Comparison of ENCODE assay signal across 18 cellular contexts in the genomic region with DNA sequence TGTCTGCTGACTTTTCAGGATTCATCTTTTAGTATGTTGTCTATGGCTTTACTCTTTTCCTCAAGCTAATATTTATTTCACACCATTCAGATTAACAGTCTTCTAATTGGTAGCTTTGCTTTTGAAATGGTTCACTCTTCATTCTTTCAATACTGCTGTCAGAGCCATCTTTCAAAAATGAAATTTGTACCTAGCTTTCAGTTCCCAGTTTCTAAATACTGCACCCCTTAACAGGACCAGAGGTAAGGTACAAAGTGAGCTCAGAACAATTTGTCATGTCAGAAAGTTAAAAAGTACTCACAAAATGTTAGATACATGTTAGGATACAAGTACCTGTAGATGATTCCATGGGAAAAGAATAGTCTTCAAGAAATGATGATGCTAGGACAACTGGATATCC.
DNase-seq lines count a peak whose midpoint lies in the region; ATAC-seq, FAIRE-seq and TF ChIP-seq lines count a peak whose summit lies in the region.
"Had no signal": no experiment of that assay in that cellular context is flagged by ENCODE, and none has a peak within 500 bp of the region (broad histone marks: within the 10 kb centered on the region; RNA-seq: fewer than 3 reads in every experiment).

No MANE protein-coding gene starts in this region.

- H3K27me3 Mint-ChIP-seq in WTC11 (ENCODE audit: low read depth): no peaks in the 10 kb centered on the region
- H3K27me3 Mint-ChIP-seq: B cell; CD4-positive, alpha-beta T cell; IgD-negative memory B cell had no signal

- no peaks in the 10 kb centered on the region for H4K20me1 ChIP-seq in smooth muscle cell (ENCODE audit: low read depth)

- intact Hi-C loops in head of caudate nucleus (cut with DNase I): no loop called here

- no peaks in the 10 kb centered on the region for H3K27me3 ChIP-seq in smooth muscle cell (ENCODE audit: low read depth)

- peaks cover 3% of the 10 kb centered on the region for H3K36me3 Mint-ChIP-seq in WTC11

- no peak for TF ChIP-seq POLR2A in GM12891 (IDR thresholded peaks at IDR 0.05; ENCODE audit: low read depth, low read length)

- H2AFZ ChIP-seq in smooth muscle cell (ENCODE audit: low read depth): no peak overlapping the region

- H3K27ac Mint-ChIP-seq in WTC11: peak overlapping the region; percentile 27; the same call in 1 of the 2 replicates
- H3K27ac Mint-ChIP-seq: B cell; CD4-positive, alpha-beta T cell; IgD-negative memory B cell had no signal

- H3K4me2 ChIP-seq in smooth muscle cell: no peak overlapping the region

- H3K27ac ChIP-seq in smooth muscle cell (ENCODE audit: low read depth): no peak overlapping the region

- no peaks in the 10 kb centered on the region for H3K36me3 ChIP-seq in smooth muscle cell (ENCODE audit: low read depth)
- H3K36me3 ChIP-seq: HAP-1 had no signal

- H3K4me3 Mint-ChIP-seq in WTC11: no peak overlapping the region
- H3K4me3 Mint-ChIP-seq: B cell; CD4-positive, alpha-beta T cell had no signal

- no peaks in the 10 kb centered on the region for H3K4me1 ChIP-seq in smooth muscle cell (ENCODE audit: low read depth)

- POLR2A ChIA-PET in WTC11 (lab: Charles Lee): no interaction called here

- no peaks in the 10 kb centered on the region for H3K9me3 ChIP-seq in smooth muscle cell (replicated peaks; ENCODE audit: low read depth)
- H3K9me3 ChIP-seq: HAP-1 had no signal

- TF ChIP-seq CTCF in WTC11 (IDR thresholded peaks at IDR 0.05) (no peak), smooth muscle cell (IDR thresholded peaks at IDR 0.05; ENCODE audit: borderline replicate concordance, insufficient read depth, poor library complexity, severe bottlenecking) (no peak)

- no peak overlapping the region for H3K4me3 ChIP-seq in smooth muscle cell
- H3K4me3 ChIP-seq: HAP-1 had no signal

- peaks cover 26% of the 10 kb centered on the region for H3K4me1 Mint-ChIP-seq in WTC11

- FAIRE-seq in GM12891 (lab: Jason Lieb, UNC): no peak
- FAIRE-seq: A204.1, H1 had no signal

- ATAC-seq in GM21390 (IDR thresholded peaks at IDR 0.05; ENCODE audit: unreplicated experiment) (peak; percentile 70), HG02852 (IDR thresholded peaks at IDR 0.05; ENCODE audit: unreplicated experiment) (peak; percentile 65), WTC11 (no peak), HG03108 (IDR thresholded peaks at IDR 0.05; ENCODE audit: unreplicated experiment) (no peak)

- H3F3A ChIP-seq in smooth muscle cell (ENCODE audit: low read depth): no peaks in the 10 kb centered on the region

- H3K9me3 Mint-ChIP-seq in WTC11: peaks cover 6% of the 10 kb centered on the region
- H3K9me3 Mint-ChIP-seq: CD4-positive, alpha-beta T cell; IgD-negative memory B cell had no signal

- DNase-seq in GM12891 (ENCODE audit: insufficient read length, low spot score) (no peak), WTC11 (ENCODE audit: low spot score) (no peak), head of caudate nucleus (no peak), smooth muscle cell (lab: John Stamatoyannopoulos, UW; ENCODE audit: unreplicated experiment) (no peak), NCI-H187 treated with DMSO at 0.1 percent for 48 hours (lab: John Stamatoyannopoulos, UW) (no peak)
- DNase-seq: C1 segment of cervical spinal cord; Calu3; CD4-positive, alpha-beta T cell; DMS 273 treated with DMSO at 0.1 percent for 48 hours; KG1 had no signal

- no peak overlapping the region for H3K9ac ChIP-seq in smooth muscle cell (ENCODE audit: low read depth)

- H3K79me2 ChIP-seq in smooth muscle cell (ENCODE audit: low read depth): peaks cover 8% of the 10 kb centered on the region

- CTCF ChIA-PET in WTC11 (lab: Charles Lee): no interaction called here

TF ChIP-seq in GM12891, 5 proteins besides CTCF, POLR2A, EP300 and RAD21:
- TF ChIP-seq POU2F2 (IDR thresholded peaks at IDR 0.05; ENCODE audit: low read depth, low read length) (no peak), SPI1 (IDR thresholded peaks at IDR 0.05; ENCODE audit: low read depth, low read length) (peak; percentile 74)

TF ChIP-seq in WTC11, 78 proteins besides CTCF, POLR2A, EP300 and RAD21:
- TF ChIP-seq SOX15 (CRISPR knock-in tag; IDR thresholded peaks at IDR 0.05): no peak
- no peak for TF ChIP-seq ETV6 (CRISPR knock-in tag; IDR thresholded peaks at IDR 0.05)
- no peak for TF ChIP-seq FOXJ3 (CRISPR knock-in tag; IDR thresholded peaks at IDR 0.05; ENCODE audit: borderline replicate concordance)
- no peak for TF ChIP-seq TCF7 (CRISPR knock-in tag; IDR thresholded peaks at IDR 0.05; ENCODE audit: low read depth)
- TF ChIP-seq, protein P1, sequence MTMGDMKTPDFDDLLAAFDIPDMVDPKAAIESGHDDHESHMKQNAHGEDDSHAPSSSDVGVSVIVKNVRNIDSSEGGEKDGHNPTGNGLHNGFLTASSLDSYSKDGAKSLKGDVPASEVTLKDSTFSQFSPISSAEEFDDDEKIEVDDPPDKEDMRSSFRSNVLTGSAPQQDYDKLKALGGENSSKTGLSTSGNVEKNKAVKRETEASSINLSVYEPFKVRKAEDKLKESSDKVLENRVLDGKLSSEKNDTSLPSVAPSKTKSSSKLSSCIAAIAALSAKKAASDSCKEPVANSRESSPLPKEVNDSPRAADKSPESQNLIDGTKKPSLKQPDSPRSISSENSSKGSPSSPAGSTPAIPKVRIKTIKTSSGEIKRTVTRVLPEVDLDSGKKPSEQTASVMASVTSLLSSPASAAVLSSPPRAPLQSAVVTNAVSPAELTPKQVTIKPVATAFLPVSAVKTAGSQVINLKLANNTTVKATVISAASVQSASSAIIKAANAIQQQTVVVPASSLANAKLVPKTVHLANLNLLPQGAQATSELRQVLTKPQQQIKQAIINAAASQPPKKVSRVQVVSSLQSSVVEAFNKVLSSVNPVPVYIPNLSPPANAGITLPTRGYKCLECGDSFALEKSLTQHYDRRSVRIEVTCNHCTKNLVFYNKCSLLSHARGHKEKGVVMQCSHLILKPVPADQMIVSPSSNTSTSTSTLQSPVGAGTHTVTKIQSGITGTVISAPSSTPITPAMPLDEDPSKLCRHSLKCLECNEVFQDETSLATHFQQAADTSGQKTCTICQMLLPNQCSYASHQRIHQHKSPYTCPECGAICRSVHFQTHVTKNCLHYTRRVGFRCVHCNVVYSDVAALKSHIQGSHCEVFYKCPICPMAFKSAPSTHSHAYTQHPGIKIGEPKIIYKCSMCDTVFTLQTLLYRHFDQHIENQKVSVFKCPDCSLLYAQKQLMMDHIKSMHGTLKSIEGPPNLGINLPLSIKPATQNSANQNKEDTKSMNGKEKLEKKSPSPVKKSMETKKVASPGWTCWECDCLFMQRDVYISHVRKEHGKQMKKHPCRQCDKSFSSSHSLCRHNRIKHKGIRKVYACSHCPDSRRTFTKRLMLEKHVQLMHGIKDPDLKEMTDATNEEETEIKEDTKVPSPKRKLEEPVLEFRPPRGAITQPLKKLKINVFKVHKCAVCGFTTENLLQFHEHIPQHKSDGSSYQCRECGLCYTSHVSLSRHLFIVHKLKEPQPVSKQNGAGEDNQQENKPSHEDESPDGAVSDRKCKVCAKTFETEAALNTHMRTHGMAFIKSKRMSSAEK (CRISPR knock-in tag; IDR thresholded peaks at IDR 0.05; ENCODE audit: borderline replicate concordance): no peak

Comparison
In these comparisons a context has a peak if more than half of its experiments do, and no peak if none do; other contexts are left out.
1. ATAC-seq: peak in GM21390 (single experiment) and HG02852 (single experiment); none in WTC11 (single experiment) and HG03108 (single experiment).